ENCODE assay signal across 26 cellular contexts in genomic region chr6:163008626-163009025, GRCh38.
"Had no signal": no experiment of that assay in that cellular context is flagged by ENCODE, and none has a peak within 500 bp of the region (broad histone marks: within the 10 kb centered on the region; RNA-seq: fewer than 3 reads in every experiment).

No MANE protein-coding gene starts in this region.

- FAIRE-seq: keratinocyte had no signal

- H3K4me3 ChIP-seq: gastrocnemius medialis, lower lobe of right lung, mucosa of descending colon, prostate gland, right atrium auricular region, skin epidermis, spleen, testis, tibial nerve, upper lobe of right lung, uterus had no signal

- H3K27ac Mint-ChIP-seq: effector memory CD8-positive, alpha-beta T cell; memory B cell; mesothelial cell of epicardium; naive B cell; natural killer cell treated with Interleukin-12 subunit alpha and Interleukin-12 subunit beta and Interleukin-15 and Interleukin-18, amount 100 ng/mL, for 72 hours; stimulated activated memory B cell treated with anti-CD40 and anti-IgM and Interleukin-4, amounts not matched to agents 10 μg/mL and 1 μg/mL and 100 μg/mL, for 72 hours had no signal

- H3K36me3 ChIP-seq: gastrocnemius medialis, lower lobe of right lung, prostate gland, right atrium auricular region, spleen, tibial nerve, upper lobe of right lung, uterus had no signal

- H3K4me1 Mint-ChIP-seq: memory B cell; mesothelial cell of epicardium; naive B cell; stimulated activated memory B cell treated with anti-CD40 and anti-IgM and Interleukin-4, amounts not matched to agents 10 μg/mL and 1 μg/mL and 100 μg/mL, for 72 hours had no signal

- H3K27me3 ChIP-seq: gastrocnemius medialis, right atrium auricular region, spleen, testis, tibial nerve, upper lobe of right lung, uterus had no signal

- H3K9me3 Mint-ChIP-seq: mesothelial cell of epicardium had no signal

- H3K27ac ChIP-seq: gastrocnemius medialis, lower lobe of right lung, prostate gland, right atrium auricular region, skin epidermis, spleen, testis, tibial nerve, upper lobe of right lung, uterus had no signal

- H3K4me3 Mint-ChIP-seq: effector memory CD8-positive, alpha-beta T cell; memory B cell; mesothelial cell of epicardium; naive B cell; natural killer cell treated with Interleukin-12 subunit alpha and Interleukin-12 subunit beta and Interleukin-15 and Interleukin-18, amount 100 ng/mL, for 72 hours; neural crest cell; stimulated activated memory B cell treated with anti-CD40 and anti-IgM and Interleukin-4, amounts not matched to agents 10 μg/mL and 1 μg/mL and 100 μg/mL, for 72 hours had no signal

- DNase-seq: cortex of kidney; effector memory CD8-positive, alpha-beta T cell; gastrocnemius medialis; head of caudate nucleus; left ventricle myocardium superior; lower lobe of right lung; mucosa of descending colon; naive B cell; nucleus accumbens; spleen; stimulated activated CD4-positive, alpha-beta T cell treated with anti-CD3 and anti-CD28 coated beads, Interleukin-4, amount 100 ng/mL, for 4 hours; stimulated activated naive CD8-positive, alpha-beta T cell treated with anti-CD3 and anti-CD28 coated beads, Interleukin-15, Interleukin-2, amounts not matched to agents 100 U/mL and 50 U/mL, for 24 hours; substantia nigra; testis; upper lobe of right lung; uterus had no signal

- H3K27me3 Mint-ChIP-seq: memory B cell; naive B cell; natural killer cell treated with Interleukin-12 subunit alpha and Interleukin-12 subunit beta and Interleukin-15 and Interleukin-18, amount 100 ng/mL, for 72 hours; stimulated activated memory B cell treated with anti-CD40 and anti-IgM and Interleukin-4, amounts not matched to agents 10 μg/mL and 1 μg/mL and 100 μg/mL, for 72 hours had no signal

- H3K36me3 Mint-ChIP-seq: memory B cell; mesothelial cell of epicardium; naive B cell; natural killer cell treated with Interleukin-12 subunit alpha and Interleukin-12 subunit beta and Interleukin-15 and Interleukin-18, amount 100 ng/mL, for 72 hours; stimulated activated memory B cell treated with anti-CD40 and anti-IgM and Interleukin-4, amounts not matched to agents 10 μg/mL and 1 μg/mL and 100 μg/mL, for 72 hours had no signal

- ATAC-seq: effector memory CD8-positive, alpha-beta T cell; gastrocnemius medialis; left ventricle myocardium superior; lower lobe of right lung; mucosa of descending colon; natural killer cell treated with Interleukin-12 subunit alpha and Interleukin-12 subunit beta and Interleukin-15 and Interleukin-18, amount 100 ng/mL, for 72 hours; stimulated activated memory B cell treated with anti-CD40 and anti-IgM and Interleukin-4, amounts not matched to agents 10 μg/mL and 1 μg/mL and 100 μg/mL, for 72 hours; stimulated activated naive CD8-positive, alpha-beta T cell treated with anti-CD3 and anti-CD28 coated beads, Interleukin-15, Interleukin-2, amounts not matched to agents 100 U/mL and 50 U/mL, for 24 hours; upper lobe of right lung had no signal

- H3K4me1 ChIP-seq: gastrocnemius medialis, lower lobe of right lung, prostate gland, right atrium auricular region, spleen, testis, tibial nerve, upper lobe of right lung, uterus had no signal

- H3K9me3 ChIP-seq: gastrocnemius medialis, lower lobe of right lung, prostate gland, right atrium auricular region, spleen, testis, tibial nerve, upper lobe of right lung, uterus had no signal
